Comparison of ENCODE assay signal across 28 cellular contexts in the genomic region with DNA sequence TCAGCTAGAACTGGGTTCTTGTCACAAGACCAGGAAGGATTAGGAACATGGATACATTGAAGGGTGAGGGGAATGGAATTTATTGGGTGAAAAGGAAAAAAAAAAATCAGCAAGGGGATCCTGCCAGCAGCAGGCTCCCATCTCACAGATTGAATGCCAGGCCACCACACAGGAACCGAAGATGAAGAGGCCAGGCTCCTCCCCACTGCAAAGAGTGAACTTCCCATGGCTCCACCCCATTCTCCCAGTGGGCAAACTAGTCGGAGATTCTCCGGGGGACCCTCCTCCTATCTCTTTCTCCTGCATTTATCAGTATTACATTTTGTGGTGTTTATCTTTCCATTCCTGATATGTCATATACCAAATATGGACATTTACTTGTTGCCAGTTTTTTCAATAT.
"Had no signal": no experiment of that assay in that cellular context is flagged by ENCODE, and none has a peak within 500 bp of the region (broad histone marks: within the 10 kb centered on the region; RNA-seq: fewer than 3 reads in every experiment).

No MANE protein-coding gene starts in this region.

- H3K27ac ChIP-seq: brain microvascular endothelial cell, epithelial cell of prostate, heart left ventricle had no signal

- H3K27ac Mint-ChIP-seq: activated CD8-positive, alpha-beta T cell treated with anti-CD3 and anti-CD28 coated beads for 36 hours; activated naive CD8-positive, alpha-beta T cell; activated T-helper 17 cell treated with anti-CD3 and anti-CD28 coated beads, Interleukin-2, amount 50 U/mL, for 72 hours; effector memory CD8-positive, alpha-beta T cell; T-helper 17 cell; T-helper 2 cell treated with Interferon-gamma antibody and Interleukin-4, amounts not matched to agents 5 μg/mL and 100 μg/mL, for 36 hours had no signal

- H3K27me3 ChIP-seq: brain microvascular endothelial cell, heart left ventricle had no signal

- H3K36me3 ChIP-seq: brain microvascular endothelial cell had no signal

- ATAC-seq: activated CD4-positive, CD25-positive, alpha-beta regulatory T cell treated with anti-CD3 and anti-CD28 coated beads, Interleukin-2, amount 50 U/mL, for 24 hours; activated CD8-positive, alpha-beta T cell treated with anti-CD3 and anti-CD28 coated beads for 36 hours; activated T-cell treated with anti-CD3 and anti-CD28 coated beads, Interleukin-2, amount 50 U/mL, for 4 hours; activated T-helper 17 cell treated with anti-CD3 and anti-CD28 coated beads, Interleukin-2, amount 50 U/mL, for 72 hours; effector memory CD8-positive, alpha-beta T cell; heart left ventricle; T-helper 17 cell had no signal

- H3K27me3 Mint-ChIP-seq: activated CD8-positive, alpha-beta T cell treated with anti-CD3 and anti-CD28 coated beads for 36 hours; activated naive CD8-positive, alpha-beta T cell; activated T-helper 17 cell treated with anti-CD3 and anti-CD28 coated beads, Interleukin-2, amount 50 U/mL, for 72 hours; effector memory CD8-positive, alpha-beta T cell; T-helper 17 cell had no signal

- H3K9me3 Mint-ChIP-seq: activated CD8-positive, alpha-beta T cell treated with anti-CD3 and anti-CD28 coated beads for 36 hours; activated T-helper 17 cell treated with anti-CD3 and anti-CD28 coated beads, Interleukin-2, amount 50 U/mL, for 72 hours; effector memory CD8-positive, alpha-beta T cell; T-helper 2 cell treated with Interferon-gamma antibody and Interleukin-4, amounts not matched to agents 5 μg/mL and 100 μg/mL, for 36 hours had no signal

- H3K4me1 ChIP-seq: heart left ventricle had no signal

- H3K4me3 ChIP-seq: heart left ventricle had no signal

- H3K4me3 Mint-ChIP-seq: activated CD8-positive, alpha-beta T cell treated with anti-CD3 and anti-CD28 coated beads for 36 hours; activated naive CD8-positive, alpha-beta T cell; activated T-cell treated with anti-CD3 and anti-CD28 coated beads, Interleukin-2, amount 50 U/mL, for 4 hours; activated T-helper 17 cell treated with anti-CD3 and anti-CD28 coated beads, Interleukin-2, amount 50 U/mL, for 72 hours; effector memory CD8-positive, alpha-beta T cell; T-helper 17 cell; T-helper 2 cell treated with Interferon-gamma antibody and Interleukin-4, amounts not matched to agents 5 μg/mL and 100 μg/mL, for 36 hours had no signal

- H3K4me1 Mint-ChIP-seq: activated T-helper 17 cell treated with anti-CD3 and anti-CD28 coated beads, Interleukin-2, amount 50 U/mL, for 72 hours had no signal

- DNase-seq: activated CD4-positive, alpha-beta T cell treated with anti-CD3 and anti-CD28 coated beads for 48 hours; activated CD4-positive, alpha-beta T cell treated with anti-CD3 and anti-CD28 coated beads, Interleukin-2, amount 50 U/mL, for 1 hour; activated CD4-positive, alpha-beta T cell treated with anti-CD3 and anti-CD28 coated beads, Interleukin-2, amount 50 U/mL, for 48 hours; activated CD8-positive, alpha-beta memory T cell treated with anti-CD3 and anti-CD28 coated beads for 24 hours; activated CD8-positive, alpha-beta T cell treated with anti-CD3 and anti-CD28 coated beads for 36 hours; activated effector memory CD4-positive, alpha-beta T cell treated with Interleukin-2 at 50 U/mL for 16 hours; activated gamma-delta T cell treated with Interleukin-2 at 50 U/mL for 16 hours; activated naive CD4-positive, alpha-beta T cell treated with anti-CD3 and anti-CD28 coated beads, Interleukin-2, amount 50 U/mL, for 16 hours; activated naive CD4-positive, alpha-beta T cell treated with Interleukin-2 at 50 U/mL for 16 hours; activated T-cell treated with anti-CD3 and anti-CD28 coated beads, Interleukin-2, amount 50 U/mL, for 4 hours; amniotic stem cell; anterior cingulate cortex; brain microvascular endothelial cell; cortex of kidney; dermis blood vessel endothelial cell; effector CD4-positive, alpha-beta T cell; effector memory CD8-positive, alpha-beta T cell; foreskin fibroblast; glutamatergic neuron; T-helper 1 cell; T-helper 17 cell; T1000 had no signal
